Comparison of ENCODE assay signal across 8 cellular contexts in the genomic region with DNA sequence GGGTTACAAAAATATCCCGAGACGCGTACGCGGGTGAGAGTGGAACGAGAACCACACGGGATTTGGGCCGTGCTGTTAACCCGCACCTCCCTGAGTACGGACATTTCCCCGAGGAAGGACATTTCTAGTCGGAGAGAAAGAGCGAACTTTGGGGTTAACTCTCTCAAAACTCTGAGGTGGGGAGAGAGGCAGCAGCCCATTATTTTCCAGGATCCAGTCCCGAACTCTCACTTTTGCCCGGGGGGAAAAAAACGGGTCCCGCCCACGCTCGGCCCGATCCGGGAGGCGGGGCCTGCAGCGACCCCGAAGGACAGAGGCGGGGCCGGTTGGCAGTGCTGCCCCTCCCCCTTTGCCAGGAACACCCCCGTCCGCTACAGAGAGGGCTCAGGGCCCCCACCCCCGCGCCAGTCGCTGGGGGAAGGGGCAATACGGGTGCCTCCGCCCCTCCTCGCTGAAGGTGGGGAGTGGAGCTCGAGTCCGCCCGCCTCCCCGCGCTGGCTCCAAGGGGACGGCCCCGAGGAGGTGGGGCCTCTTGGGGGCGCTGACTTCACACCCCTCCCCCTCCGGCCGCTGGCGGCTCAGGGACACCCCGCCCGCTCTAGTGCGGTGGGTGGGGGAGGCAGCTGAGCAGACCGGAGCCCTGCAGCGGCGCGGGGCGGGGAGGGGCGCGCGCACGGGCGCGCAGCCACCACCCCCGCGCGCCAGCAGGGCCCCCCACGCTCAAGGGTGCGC. TPM values are rescaled to one million over a fixed set of nuclear protein-coding genes. Genes with fewer than 3 reads are reported as not detected.
DNase-seq lines count a peak whose midpoint lies in the region; ATAC-seq lines count a peak whose summit lies in the region.

No MANE protein-coding gene starts in this region.

- peak; percentile 75 for ATAC-seq in GM21367 (IDR thresholded peaks at IDR 0.05; ENCODE audit: unreplicated experiment)

- DNase-seq in COLO829 (ENCODE audit: low spot score), result peak; percentile 99
- DNase-seq in HT1080 (ENCODE audit: low read depth), result peak; percentile 97
- peak; percentile 95 for DNase-seq in NK-92 treated with Interleukin-12 subunit alpha and Interleukin-12 subunit beta, amount 100 ng/mL, for 24 hours (lab: John Stamatoyannopoulos, UW)
- DNase-seq in activated CD8-positive, alpha-beta memory T cell treated with anti-CD3 and anti-CD28 coated beads for 24 hours, result peak; percentile 98
- DNase-seq in effector CD8-positive, alpha-beta T cell (lab: John Stamatoyannopoulos, UW), result peak; percentile 93
- peak; percentile 95 for DNase-seq in medulla oblongata (ENCODE audit: extremely low spot score)
- DNase-seq in stimulated activated CD4-positive, alpha-beta T cell treated with anti-CD3 and anti-CD28 coated beads, TNF-alpha, amount 100 ng/mL, for 4 hours (ENCODE audit: low read depth in 3 of 3), result peak; percentile 89 to 95 (median 94)

RNA-seq across cellular contexts. Expression of a gene that starts 0.7 kb away (rescaled TPM):
- 123 and 147 TPM in 2 replicates for total RNA-seq in HT1080 (2014; rRNA removed; shearing (Covaris generic))
- polyA plus RNA-seq in HT1080 (2015; cell fraction: cytosol; rRNA removed), result 97.5 and 123 TPM in 2 replicates
- 86.4 and 102 TPM in 2 replicates for polyA plus RNA-seq in HT1080 (2015; cell fraction: nucleus; rRNA removed)

RNA-seq across cellular contexts. Expression of a gene that starts 26.0 kb away (rescaled TPM):
- total RNA-seq in HT1080 (2014; rRNA removed; shearing (Covaris generic)), result 18.8 and 22.9 TPM in 2 replicates
- polyA plus RNA-seq in HT1080 (2015; cell fraction: cytosol; rRNA removed), result 20.8 and 24.3 TPM in 2 replicates
- 23.3 and 24.2 TPM in 2 replicates for polyA plus RNA-seq in HT1080 (2015; cell fraction: nucleus; rRNA removed)

Comparison
In these comparisons a context has a peak if more than half of its experiments do, and no peak if none do; other contexts are left out.
1. Peak in every context shown above with its lines: DNase-seq and ATAC-seq.